In genomic region chr3:119498188-119498987, GRCh38 we compare ENCODE assay signal across 8 cellular contexts. TPM values are rescaled to one million over a fixed set of nuclear protein-coding genes. Genes with fewer than 3 reads are reported as not detected.
A peak's percentile ranks its signal among the peaks of the same experiment; 100 is the strongest.
DNase-seq lines count a peak whose midpoint lies in the region; ATAC-seq, FAIRE-seq and TF ChIP-seq lines count a peak whose summit lies in the region.

A gene with protein sequence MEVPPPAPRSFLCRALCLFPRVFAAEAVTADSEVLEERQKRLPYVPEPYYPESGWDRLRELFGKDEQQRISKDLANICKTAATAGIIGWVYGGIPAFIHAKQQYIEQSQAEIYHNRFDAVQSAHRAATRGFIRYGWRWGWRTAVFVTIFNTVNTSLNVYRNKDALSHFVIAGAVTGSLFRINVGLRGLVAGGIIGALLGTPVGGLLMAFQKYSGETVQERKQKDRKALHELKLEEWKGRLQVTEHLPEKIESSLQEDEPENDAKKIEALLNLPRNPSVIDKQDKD (plus strand): TSS chr3:119498547. CDS start chr3:119498734, 187 bp downstream.

- peak within 1 kb of the TSS; percentile 100 for H3K4me3 Mint-ChIP-seq in activated T-cell treated with anti-CD3 and anti-CD28 coated beads, Interleukin-2, amount 50 U/mL, for 72 hours

- H3K36me3 ChIP-seq in KOPT-K1 (ENCODE audit: insufficient read depth, low read length), result peaks cover 11% of the 10 kb centered on the region
- peaks cover 0 to 13% (median 6%) of the 10 kb centered on the region in 4 donors for H3K36me3 ChIP-seq in esophagus muscularis mucosa
- H3K36me3 ChIP-seq in muscle layer of duodenum (ENCODE audit: control insufficient read depth in 1 of 2, insufficient read depth in 2 of 2, low read length in 2 of 2), result peaks cover 0 to 3% of the 10 kb centered on the region in 2 donors

- H3K9me3 ChIP-seq in KOPT-K1 (ENCODE audit: insufficient read depth, low read length, poor library complexity, severe bottlenecking), result no peaks in the 10 kb centered on the region
- H3K9me3 ChIP-seq in esophagus muscularis mucosa, result no peaks in the 10 kb centered on the region
- H3K9me3 ChIP-seq in muscle layer of duodenum (ENCODE audit: control insufficient read depth in 1 of 2, low read length in 2 of 2), result no peaks in the 10 kb centered on the region

- peak within 1 kb of the TSS; percentile 67 to 86 (median 71) for H3K4me3 ChIP-seq in esophagus muscularis mucosa
- H3K4me3 ChIP-seq in muscle layer of duodenum (ENCODE audit: low read depth in 1 of 2, low read length in 2 of 2), result peak within 1 kb of the TSS; percentile 94 to 98

- peak; percentile 98 for ATAC-seq in GM21786 (IDR thresholded peaks at IDR 0.05; ENCODE audit: unreplicated experiment)
- peak; percentile 99 to 100 for ATAC-seq in activated T-cell treated with anti-CD3 and anti-CD28 coated beads, Interleukin-2, amount 50 U/mL, for 72 hours (replicated peaks in 1 of 2)

- peak; percentile 85 for FAIRE-seq in RCC 7860 (lab: Jason Lieb, UNC)

- TF ChIP-seq POLR2A in esophagus muscularis mucosa (IDR thresholded peaks at IDR 0.05; ENCODE audit: low read depth), result peak; percentile 17

- TF ChIP-seq CTCF in esophagus muscularis mucosa (IDR thresholded peaks at IDR 0.05), result no peak

- DNase-seq in DMS79 (lab: John Stamatoyannopoulos, UW) (peak; percentile 93), RCC 7860 (ENCODE audit: low spot score) (peak; percentile 92), esophagus muscularis mucosa (ENCODE audit: extremely low spot score) (peak; percentile 99)
- DNase-seq in activated T-cell treated with anti-CD3 and anti-CD28 coated beads, Interleukin-2, amount 50 U/mL, for 72 hours, result peak; percentile 97 to 98
- peak; percentile 96 to 97 for DNase-seq in stimulated activated CD8-positive, alpha-beta memory T cell treated with anti-CD3 and anti-CD28 coated beads, Interleukin-7, amount 100 ng/mL, for 4 hours (ENCODE audit: low read depth in 2 of 2)

- no peak for TF ChIP-seq EP300 in esophagus muscularis mucosa (IDR thresholded peaks at IDR 0.05)

- H3K9me3 Mint-ChIP-seq in activated T-cell treated with anti-CD3 and anti-CD28 coated beads, Interleukin-2, amount 50 U/mL, for 72 hours, result no peaks in the 10 kb centered on the region

- peaks cover 45% of the 10 kb centered on the region for H3K4me1 Mint-ChIP-seq in activated T-cell treated with anti-CD3 and anti-CD28 coated beads, Interleukin-2, amount 50 U/mL, for 72 hours (ENCODE audit: low read depth)

- H3K27me3 Mint-ChIP-seq in activated T-cell treated with anti-CD3 and anti-CD28 coated beads, Interleukin-2, amount 50 U/mL, for 72 hours (ENCODE audit: low read depth), result no peaks in the 10 kb centered on the region

- H3K27me3 ChIP-seq in esophagus muscularis mucosa (no peaks in the 10 kb centered on the region), muscle layer of duodenum (ENCODE audit: low read depth, low read length) (no peaks in the 10 kb centered on the region)

- H3K27ac Mint-ChIP-seq in activated T-cell treated with anti-CD3 and anti-CD28 coated beads, Interleukin-2, amount 50 U/mL, for 72 hours, result peak within 1 kb of the TSS; percentile 99

- peaks cover 4 to 11% of the 10 kb centered on the region in 2 donors for H3K36me3 Mint-ChIP-seq in activated T-cell treated with anti-CD3 and anti-CD28 coated beads, Interleukin-2, amount 50 U/mL, for 72 hours (ENCODE audit: insufficient read depth in 2 of 2)

- 1% methylated on average over 32 of the region's 57 CpGs for WGBS in esophagus muscularis mucosa

- intact Hi-C loops in esophagus muscularis mucosa (cut with DNase I), result loop anchor here (10.0 kb wide), 1 partner anchor 176 kb away; the partner anchor contains the start of gene COX17

- peaks cover 27 to 46% (median 44%) of the 10 kb centered on the region in 4 donors for H3K4me1 ChIP-seq in esophagus muscularis mucosa
- peaks cover 12 to 21% of the 10 kb centered on the region in 2 donors for H3K4me1 ChIP-seq in muscle layer of duodenum (ENCODE audit: control insufficient read depth in 1 of 2, insufficient read depth in 2 of 2, low read length in 2 of 2)

- H3K27ac ChIP-seq in KOPT-K1 (ENCODE audit: low read depth, low read length, poor library complexity, severe bottlenecking), result peak within 1 kb of the TSS; percentile 78
- H3K27ac ChIP-seq in esophagus muscularis mucosa (replicated peaks in 1 of 4), result peak within 1 kb of the TSS; percentile 82 to 93 (median 90)
- H3K27ac ChIP-seq in muscle layer of duodenum (ENCODE audit: low read length), result peak within 1 kb of the TSS; percentile 99

RNA-seq across cellular contexts. Expression of the gene that starts here (rescaled TPM):
- total RNA-seq in activated T-cell treated with anti-CD3 and anti-CD28 coated beads, Interleukin-2, amount 50 U/mL, for 72 hours, result 10 to 100 TPM; 89.6 to 89.9 TPM
- 10 to 100 TPM; 45.7 to 63.9 (median 54.7) TPM for total RNA-seq in esophagus muscularis mucosa

Comparison
In these comparisons a context has a peak if more than half of its experiments do, and no peak if none do; other contexts are left out.
1. Peak in every context shown above with its lines: DNase-seq, ATAC-seq, H3K4me3 ChIP-seq and H3K27ac ChIP-seq.